In the genomic region with DNA sequence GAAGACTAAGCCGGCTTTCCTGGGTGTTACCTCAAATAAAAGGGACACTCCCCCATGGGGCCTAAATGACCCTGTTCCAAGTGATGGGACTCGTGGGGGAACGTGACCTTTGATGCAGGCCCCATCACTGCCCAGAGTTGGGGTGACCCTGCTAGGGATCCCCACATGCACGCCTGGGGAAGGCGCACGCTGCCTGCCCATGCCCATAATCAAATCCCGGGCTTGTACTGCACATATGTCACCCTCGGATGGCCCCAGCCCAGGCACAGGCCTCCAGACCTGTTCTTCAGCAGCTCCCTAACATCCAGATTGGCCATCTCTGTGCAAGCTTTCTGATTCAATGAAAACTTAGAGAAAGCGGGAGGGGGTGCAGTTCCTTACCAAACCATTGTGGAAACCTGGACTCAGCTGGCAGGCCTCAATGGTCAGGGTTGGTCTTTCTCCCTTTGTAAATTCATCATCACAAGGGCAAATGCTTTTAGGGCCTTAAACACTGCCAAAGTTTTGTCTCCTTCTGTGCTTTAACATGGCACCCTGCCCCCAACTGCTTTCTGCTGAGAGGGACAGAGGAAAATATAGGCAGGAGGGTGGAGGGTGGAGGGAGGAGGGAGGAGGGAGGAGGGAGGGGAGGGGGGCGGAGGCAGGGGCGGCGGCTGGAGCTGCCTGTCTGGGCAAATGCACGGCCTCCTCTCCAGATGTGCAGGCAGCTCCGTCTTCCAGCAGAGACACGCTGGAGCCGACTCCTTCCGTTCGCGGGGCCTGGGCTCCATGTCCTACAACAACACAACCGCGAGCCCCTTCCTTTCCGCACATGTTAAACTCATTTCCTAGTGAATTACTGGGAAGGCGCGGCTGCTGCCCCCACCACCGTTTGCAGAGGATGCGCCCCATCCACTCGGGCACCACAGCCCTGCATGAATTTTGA, we compare ENCODE assay signal across 10 cellular contexts. TPM values are rescaled to one million over a fixed set of nuclear protein-coding genes. Genes with fewer than 3 reads are reported as not detected.
DNase-seq lines count a peak whose midpoint lies in the region; ATAC-seq, FAIRE-seq and TF ChIP-seq lines count a peak whose summit lies in the region.
"Had no signal": no experiment of that assay in that cellular context is flagged by ENCODE, and none has a peak within 500 bp of the region (broad histone marks: within the 10 kb centered on the region; RNA-seq: fewer than 3 reads in every experiment).

No MANE protein-coding gene starts in this region.

- no peaks in the 10 kb centered on the region for H3K23me2 ChIP-seq in H1 (ENCODE audit: low read depth, low read length)

- ATAC-seq in IMR-90 (ENCODE audit: low read depth) (peak; percentile 76), omental fat pad (ENCODE audit: low FRiP score) (no peak)

- H3K18ac ChIP-seq in IMR-90 (ENCODE audit: low read depth, low read length) (peak overlapping the region; percentile 4; the same call in 1 of the 2 replicates), H1 (ENCODE audit: extremely low read depth, low read length) (peak overlapping the region; percentile 24; the same call in 1 of the 2 replicates)

- dilution Hi-C loops in IMR-90 (cut with HindIII; ENCODE audit: low sequenced_read_pairs, unreplicated experiment) = no loop called here

- no peaks in the 10 kb centered on the region for H3K27me3 ChIP-seq in IMR-90 (ENCODE audit: control insufficient read depth, insufficient read depth, low read length)
- H3K27me3 ChIP-seq in H1 (replicated peaks in 1 of 4; ENCODE audit: control insufficient read depth in 3 of 4, extremely low read depth in 1 of 4, insufficient read depth in 3 of 4, low read length in 3 of 4) = peaks cover 4 to 20% (median 16%) of the 10 kb centered on the region in 4 experiments; a peak in 5 of 7 replicates
- H3K27me3 ChIP-seq in suprapubic skin = peaks cover 18% of the 10 kb centered on the region

- FAIRE-seq in H1 (lab: Jason Lieb, UNC) = no peak

- no peak for TF ChIP-seq RAD21 in IMR-90 (IDR thresholded peaks at IDR 0.05; ENCODE audit: low read length)
- TF ChIP-seq RAD21 in H1 (IDR thresholded peaks at IDR 0.05 in 1 of 2, conservative IDR thresholded peaks at IDR 0.05 in 1 of 2; ENCODE audit: low read depth in 2 of 2, low read length in 2 of 2) = no peak

- H3K23ac ChIP-seq in IMR-90 (ENCODE audit: low read depth, low read length) = no peak overlapping the region
- no peak overlapping the region for H3K23ac ChIP-seq in H1 (ENCODE audit: insufficient read length)

- H3K9ac ChIP-seq in IMR-90 (ENCODE audit: low read depth, low read length) = no peak overlapping the region
- no peak overlapping the region; a peak in 1 of 7 replicates for H3K9ac ChIP-seq in H1 (replicated peaks in 1 of 4; ENCODE audit: extremely low read depth in 1 of 4, low read depth in 3 of 4, low read length in 3 of 4)

- peak overlapping the region; percentile 33; the same call in 1 of the 2 replicates for H2BK12ac ChIP-seq in H1 (ENCODE audit: low read depth, low read length)

- H2BK20ac ChIP-seq in IMR-90 (ENCODE audit: low read depth, low read length) (no peak overlapping the region), H1 (ENCODE audit: low read length) (no peak overlapping the region)

- H3K4ac ChIP-seq in IMR-90 (ENCODE audit: low read depth, low read length) (0 out of 2 replicates have a peak overlapping the region, but pooled peaks have one; percentile 10), H1 (replicated peaks; ENCODE audit: insufficient read length, low read depth, low read length) (no peak overlapping the region)

- WGBS in IMR-90 (ENCODE audit: extremely low coverage in 2 of 2, insufficient read length in 1 of 2), 2 experiments = 39% methylated on average over 12 of the region's 27 CpGs; no CpG with 5 or more reads in 1 of the 2 experiments
- WGBS in H1 (ENCODE audit: extremely low coverage in 1 of 2, insufficient coverage in 1 of 2, insufficient read length in 1 of 2, insufficient replicate concordance in 2 of 2, low coverage in 1 of 2, low lambda C conversion rate in 2 of 2, missing lambda C conversion rate in 1 of 2), 2 experiments = 65% methylated on average over 15 of the region's 27 CpGs; no CpG with 5 or more reads in 1 of the 2 experiments
- WGBS in suprapubic skin = 22% methylated on average over 23 of the region's 27 CpGs

- peak overlapping the region; percentile 54; the same call in 1 of the 2 replicates for H3K27ac ChIP-seq in IMR-90 (ENCODE audit: insufficient read depth, low read length)
- no peak overlapping the region for H3K27ac ChIP-seq in H1 (ENCODE audit: low read depth, low read length)
- H3K27ac ChIP-seq in suprapubic skin = peak overlapping the region; percentile 13

- DNase-seq in IMR-90 (peak; percentile 26), H1 (ENCODE audit: low read depth in 1 of 2, low spot score in 2 of 2) (no peak), islet precursor cell (peak; percentile 89), suprapubic skin (ENCODE audit: low spot score in 2 of 2) (peak in 1 of 2 donors; percentile 81), COR-L47 (lab: John Stamatoyannopoulos, UW) (no peak), NCI-H2227 (lab: John Stamatoyannopoulos, UW; ENCODE audit: unreplicated experiment) (no peak), omental fat pad (ENCODE audit: low spot score) (no peak)
- DNase-seq: cortex of kidney, KG1, kidney glomerular epithelial cell had no signal

- H3K4me3 ChIP-seq in IMR-90 (ENCODE audit: insufficient read depth, low read depth, low read length) (no peak overlapping the region), H1 (ENCODE audit: extremely low read depth in 1 of 4, insufficient read depth in 2 of 4, low read depth in 3 of 4, low read length in 4 of 4) (peak overlapping the region in 3 of 4 experiments; percentile 24 to 51 (median 28); a peak in 4 of 8 replicates), suprapubic skin (no peak overlapping the region)

- H3K9me3 ChIP-seq in IMR-90 (ENCODE audit: control insufficient read depth, insufficient read depth, low read length) (no peaks in the 10 kb centered on the region), H1 (ENCODE audit: insufficient read depth in 2 of 2, low read depth in 1 of 2, low read length in 1 of 2) (no peaks in the 10 kb centered on the region), suprapubic skin (no peaks in the 10 kb centered on the region)

- H2BK5ac ChIP-seq in IMR-90 (ENCODE audit: low read depth, low read length, poor library complexity, severe bottlenecking) (no peak overlapping the region), H1 (ENCODE audit: low read depth, low read length) (no peak overlapping the region)

- no peaks in the 10 kb centered on the region for H3K9me1 ChIP-seq in IMR-90 (ENCODE audit: insufficient read depth, low read length)

- POLR2A ChIA-PET in IMR-90 (lab: Charles Lee; ENCODE audit: unreplicated experiment) (interaction anchor here (0.5 to 0.6 kb wide), 2 partner anchors 126 to 160 kb away, joined by 4 to 7 read pairs; no protein-coding TSS in a partner anchor), H1 (lab: Charles Lee; ENCODE audit: partially characterized antibody) (interaction anchor here (1.8 kb wide), 1 partner anchor 10 kb away, joined by 7 read pairs; no protein-coding TSS in a partner anchor)

- H3K56ac ChIP-seq in IMR-90 (ENCODE audit: extremely low read depth, insufficient read depth, low read length) (no peak overlapping the region), H1 (replicated peaks; ENCODE audit: insufficient read length, low read depth, low read length) (no peak overlapping the region)

- H3K36me3 ChIP-seq in IMR-90 (ENCODE audit: control insufficient read depth, insufficient read depth, low read length) (no peaks in the 10 kb centered on the region; the same call in 1 of the 2 replicates), H1 (ENCODE audit: control insufficient read depth in 2 of 4, insufficient read depth in 4 of 4, low read length in 3 of 4) (no peaks in the 10 kb centered on the region), suprapubic skin (no peaks in the 10 kb centered on the region)

- no peaks in the 10 kb centered on the region for H3K79me1 ChIP-seq in IMR-90 (ENCODE audit: low read depth in 1 of 2, low read length in 2 of 2)
- no peaks in the 10 kb centered on the region for H3K79me1 ChIP-seq in H1 (ENCODE audit: low read depth, low read length)

- no TSS peak for BruUV-seq in IMR-90 (replicated peaks; lab: Mats Ljungman, UMichigan)

- H4K91ac ChIP-seq in IMR-90 (ENCODE audit: insufficient read depth, low read depth, low read length) = no peak overlapping the region
- H4K91ac ChIP-seq in H1 (replicated peaks; ENCODE audit: insufficient read length, low read length) = peak overlapping the region; percentile 34

- H2AK9ac ChIP-seq in IMR-90 (replicated peaks; ENCODE audit: low read depth, low read length, poor library complexity) = no peak overlapping the region

- H4K5ac ChIP-seq in IMR-90 (ENCODE audit: low read depth, low read length) (no peak overlapping the region; the same call in 1 of the 2 replicates), H1 (ENCODE audit: insufficient read length, low read depth, low read length) (no peak overlapping the region)

- CTCF ChIA-PET in IMR-90 (lab: Yijun Ruan, JAX) = interaction anchor here (0.9 to 1.2 kb wide), 2 partner anchors 61 to 160 kb away, joined by 3 to 4 read pairs; no protein-coding TSS in a partner anchor
- CTCF ChIA-PET in H1 (lab: Charles Lee; ENCODE audit: partially characterized antibody) = interaction anchor here (0.9 to 2.7 kb wide), 10 partner anchors 12 to 618 kb away, joined by 3 to 11 read pairs (median 4); no protein-coding TSS in a partner anchor

- peaks cover 2% of the 10 kb centered on the region; the same call in 1 of the 2 replicates for H3K4me1 ChIP-seq in IMR-90 (ENCODE audit: control insufficient read depth, insufficient read depth, low read length)
- peaks cover 0 to 5% (median 3%) of the 10 kb centered on the region in 4 experiments; a peak in 3 of 7 replicates for H3K4me1 ChIP-seq in H1 (replicated peaks in 1 of 4; ENCODE audit: control insufficient read depth in 3 of 4, insufficient read depth in 4 of 4, low read length in 3 of 4)
- peaks cover 35% of the 10 kb centered on the region for H3K4me1 ChIP-seq in suprapubic skin

- no peak for TF ChIP-seq POLR2A in IMR-90 (IDR thresholded peaks at IDR 0.05; ENCODE audit: low read depth, low read length)
- no peak for TF ChIP-seq POLR2A in H1 (IDR thresholded peaks at IDR 0.05; ENCODE audit: control extremely low read depth in 1 of 2, low read depth in 2 of 2, low read length in 2 of 2)
- TF ChIP-seq POLR2A in suprapubic skin (IDR thresholded peaks at IDR 0.05) = no peak

- H3K14ac ChIP-seq in IMR-90 (replicated peaks; ENCODE audit: low read depth, low read length) (no peak overlapping the region), H1 (ENCODE audit: insufficient read length) (no peak overlapping the region)

- H4K8ac ChIP-seq in IMR-90 (ENCODE audit: low read depth in 2 of 2, low read length in 2 of 2) = no peak overlapping the region
- H4K8ac ChIP-seq in H1 (ENCODE audit: extremely low read depth, insufficient read depth, low read length) = no peak overlapping the region; the same call in 1 of the 2 replicates

- H2BK15ac ChIP-seq in IMR-90 (ENCODE audit: low read depth, low read length) (no peak overlapping the region), H1 (ENCODE audit: low read length) (no peak overlapping the region)

- no peaks in the 10 kb centered on the region for H3K79me2 ChIP-seq in H1 (ENCODE audit: control insufficient read depth in 1 of 2, insufficient read depth in 2 of 2, low read length in 2 of 2)

- H3K4me2 ChIP-seq in IMR-90 (ENCODE audit: low read depth, low read length) (peak overlapping the region; percentile 41), H1 (ENCODE audit: insufficient read depth in 1 of 2, low read depth in 2 of 2, low read length in 2 of 2) (peak overlapping the region; percentile 9 to 68; a peak in 3 of 4 replicates)

- intact Hi-C loops in IMR-90 (cut with micrococcal nuclease) = loop anchor here (10.0 kb wide), 1 partner anchor 625 kb away; no protein-coding TSS in a partner anchor

- in situ Hi-C loops in IMR-90 (cut with MboI; ENCODE audit: low sequenced_read_pairs) = no loop called here

- H4K20me1 ChIP-seq in IMR-90 (ENCODE audit: insufficient read depth, low read length) = no peaks in the 10 kb centered on the region
- no peaks in the 10 kb centered on the region for H4K20me1 ChIP-seq in H1 (replicated peaks in 1 of 2; ENCODE audit: control insufficient read depth in 1 of 2, insufficient read depth in 2 of 2, low read length in 2 of 2)

- TF ChIP-seq EP300 in H1 (IDR thresholded peaks at IDR 0.05; ENCODE audit: borderline replicate concordance in 1 of 2, low read depth in 2 of 2, low read length in 2 of 2) (no peak), suprapubic skin (IDR thresholded peaks at IDR 0.05) (no peak)

- H2BK120ac ChIP-seq in IMR-90 (ENCODE audit: low read depth, low read length) (no peak overlapping the region), H1 (replicated peaks; ENCODE audit: low read depth, low read length) (no peak overlapping the region)

- no peak for TF ChIP-seq CTCF in IMR-90 (conservative IDR thresholded peaks at IDR 0.05; ENCODE audit: low read depth, low read length)
- TF ChIP-seq CTCF in H1 (IDR thresholded peaks at IDR 0.05; ENCODE audit: control extremely low read depth in 1 of 3, insufficient read depth in 1 of 3, low read depth in 1 of 3, low read length in 3 of 3) = no peak
- no peak for TF ChIP-seq CTCF in suprapubic skin (IDR thresholded peaks at IDR 0.05)
- TF ChIP-seq CTCF in omental fat pad (IDR thresholded peaks at IDR 0.05) = no peak

- H2AK5ac ChIP-seq in IMR-90 (ENCODE audit: low read depth, low read length) = no peak overlapping the region
- peak overlapping the region; percentile 65; the same call in 1 of the 2 replicates for H2AK5ac ChIP-seq in H1 (ENCODE audit: low read depth, low read length)

- peak overlapping the region; percentile 28 for H2AFZ ChIP-seq in IMR-90 (replicated peaks; ENCODE audit: low read length, poor library complexity)
- 0 out of 2 replicates have a peak overlapping the region, but pooled peaks have one; percentile 63 for H2AFZ ChIP-seq in H1 (ENCODE audit: low read length)

RNA-seq across cellular contexts. Expression of a gene that starts 14.4 kb away (rescaled TPM):
- total RNA-seq in IMR-90 (2012; rRNA removed) (0.36 and 0.56 TPM in 2 replicates), suprapubic skin (1 to 10 TPM; 1.4 to 4.2 (median 2.4) TPM), omental fat pad (10 to 100 TPM in 3 of 4 donors, 1 to 10 TPM in 1; 4.0 to 50.8 (median 18.8) TPM)
- polyA plus RNA-seq in IMR-90 (2012; rRNA removed) (0.60 and 0.70 TPM in 2 replicates), H1 (2011; rRNA removed) (0.08 and 0.20 TPM in 2 replicates)
- 0.36 and 0.68 TPM in 2 replicates for polyA plus RNA-seq in IMR-90 (2012; cell fraction: cytosol; rRNA removed)
- 0.94 and 1.00 TPM in 2 replicates for polyA plus RNA-seq in IMR-90 (2012; cell fraction: nucleus; rRNA removed; ENCODE audit: low replicate concordance)
- 0.26 and 0.38 TPM in 2 replicates for total RNA-seq in H1 (2021; fragmentation: NEBNext Ultra II Directional; extraction: Animal tissue kit (Norgen Biotek cat#: 25700))
- polyA plus RNA-seq in H1 (2011; cell fraction: cytosol; rRNA removed) = 0.31 TPM
- polyA plus RNA-seq in H1 (2011; cell fraction: nucleus; rRNA removed) = 0.40 TPM
- polyA plus RNA-seq in H1 (2012, experiment 1 of 2) = 0.07 to 0.15 TPM (median 0.12 TPM) in 4 replicates
- 0.07 TPM for polyA plus RNA-seq in H1 (2012, experiment 2 of 2)
- polyA plus RNA-seq in H1 (2013, experiment 1 of 2) = 0.10 TPM
- 0.09 TPM for polyA plus RNA-seq in H1 (2013, experiment 2 of 2)
- 0.76 TPM in 1 of 2 replicates, not detected in the other for polyA minus RNA-seq in H1 (2011; rRNA and poly(A)+ RNA removed)
- polyA minus RNA-seq in H1 (2011; cell fraction: cytosol; rRNA and poly(A)+ RNA removed) = not detected
- polyA minus RNA-seq in H1 (2011; cell fraction: nucleus; rRNA and poly(A)+ RNA removed) = 0.30 TPM

Comparison
In these comparisons a context has a peak if more than half of its experiments do, and no peak if none do; other contexts are left out.
1. DNase-seq: peak in IMR-90 (single experiment) and islet precursor cell (single experiment); none in H1 (0 of 2), COR-L47 (single experiment), NCI-H2227 (single experiment) and omental fat pad (single experiment).
2. H3K4me3 ChIP-seq: peak in H1 (3 of 4); none in IMR-90 (single experiment) and suprapubic skin (single experiment).